Comparison of ENCODE assay signal across 6 cellular contexts in genomic region chr21:43114491-43114890, GRCh38. TPM values are rescaled to one million over a fixed set of nuclear protein-coding genes. Genes with fewer than 3 reads are reported as not detected.
"Had no signal": no experiment of that assay in that cellular context is flagged by ENCODE, and none has a peak within 500 bp of the region (broad histone marks: within the 10 kb centered on the region; RNA-seq: fewer than 3 reads in every experiment).

No MANE protein-coding gene starts in this region.

RNA-seq across cellular contexts. Expression of gene CRYAA, which starts 54.3 kb away (rescaled TPM):
- total RNA-seq: GM23248, H1, H4, H7, H9, HFFc6 had no signal
- polyA plus RNA-seq: GM23248, H1 had no signal
